Comparison of ENCODE assay signal across 33 cellular contexts in the genomic region with DNA sequence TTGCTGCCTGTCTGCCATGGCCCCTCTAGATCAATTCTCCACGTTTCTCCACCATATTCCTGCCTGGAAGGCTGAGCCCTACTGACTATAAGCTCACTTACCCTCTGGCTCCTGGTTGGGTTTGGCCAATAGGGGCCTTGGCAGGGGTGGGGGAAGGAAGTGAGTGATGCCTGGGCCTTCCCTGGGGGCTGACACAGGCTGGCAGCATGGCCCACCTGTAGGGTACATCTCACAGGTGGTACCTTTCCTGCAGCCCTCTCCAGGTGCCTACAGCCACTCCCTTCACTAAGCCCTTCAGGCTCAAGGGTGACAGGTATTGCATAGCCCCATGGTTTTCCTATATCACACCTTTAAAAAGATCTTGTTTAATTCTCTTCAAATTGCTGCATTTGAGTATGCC. TPM values are rescaled to one million over a fixed set of nuclear protein-coding genes. Genes with fewer than 3 reads are reported as not detected.
"Had no signal": no experiment of that assay in that cellular context is flagged by ENCODE, and none has a peak within 500 bp of the region (broad histone marks: within the 10 kb centered on the region; RNA-seq: fewer than 3 reads in every experiment).

No MANE protein-coding gene starts in this region.

- H3K27me3 Mint-ChIP-seq: activated B cell treated with CpG ODN at 0.5 μM for 24 hours; activated CD8-positive, alpha-beta T cell treated with anti-CD3 and anti-CD28 coated beads for 36 hours; activated naive CD8-positive, alpha-beta T cell treated with anti-CD3 and anti-CD28 coated beads, Interleukin-2, amount 10 ng/mL, durations not matched to agents 7 days and 5 days had no signal

- ATAC-seq: activated CD4-positive, CD25-positive, alpha-beta regulatory T cell treated with anti-CD3 and anti-CD28 coated beads, Interleukin-2, amount 50 U/mL, for 24 hours; activated CD8-positive, alpha-beta T cell treated with anti-CD3 and anti-CD28 coated beads for 36 hours; activated naive CD4-positive, alpha-beta T cell treated with anti-CD3 and anti-CD28 coated beads, Interleukin-2, amount 50 U/mL, for 72 hours; activated T-cell treated with anti-CD3 and anti-CD28 coated beads, Interleukin-2, amount 50 U/mL, for 4 hours; foreskin keratinocyte; gastrocnemius medialis; heart left ventricle had no signal

- H3K9me3 ChIP-seq: ascending aorta, breast epithelium, esophagus muscularis mucosa, gastrocnemius medialis, heart left ventricle had no signal

- H3K4me3 ChIP-seq: ascending aorta, breast epithelium, cardiac muscle cell, coronary artery, dorsolateral prefrontal cortex, esophagus muscularis mucosa, gastrocnemius medialis, heart left ventricle had no signal

- H3K9me3 Mint-ChIP-seq: activated B cell treated with CpG ODN at 0.5 μM for 24 hours; activated CD8-positive, alpha-beta T cell treated with anti-CD3 and anti-CD28 coated beads for 36 hours; activated naive CD4-positive, alpha-beta T cell treated with anti-CD3 and anti-CD28 coated beads, Interleukin-2, amount 10 ng/mL, durations not matched to agents 7 days and 5 days; activated naive CD4-positive, alpha-beta T cell treated with anti-CD3 and anti-CD28 coated beads, Interleukin-2, amount 50 U/mL, for 72 hours; activated naive CD8-positive, alpha-beta T cell treated with anti-CD3 and anti-CD28 coated beads, Interleukin-2, amount 10 ng/mL, durations not matched to agents 7 days and 5 days; activated T-cell treated with anti-CD3 and anti-CD28 coated beads, Interleukin-2, amount 50 U/mL, for 4 hours; dendritic cell treated with granulocyte-macrophage colony-stimulating factor and Interleukin-4, amounts not matched to agents 40 ng/mL and 50 ng/mL, for 4 days; endodermal cell; T-helper 1 cell treated with Interleukin-12 subunit alpha and Interleukin-12 subunit beta and Interleukin-4 antibody, amounts not matched to agents 30 μg/mL and 1 μg/mL, for 36 hours; T-helper 2 cell treated with Interferon-gamma antibody and Interleukin-4, amounts not matched to agents 5 μg/mL and 100 μg/mL, for 36 hours had no signal

- H3K36me3 ChIP-seq: breast epithelium had no signal

- H3K4me1 ChIP-seq: breast epithelium had no signal

- H3K27me3 ChIP-seq: ascending aorta, breast epithelium, cardiac muscle cell, dorsolateral prefrontal cortex, esophagus muscularis mucosa, foreskin keratinocyte, gastrocnemius medialis, heart left ventricle had no signal

- DNase-seq: activated B cell treated with CpG ODN at 0.5 μM for 24 hours; activated CD4-positive, alpha-beta T cell treated with anti-CD3 and anti-CD28 coated beads for 48 hours; activated CD4-positive, alpha-beta T cell treated with anti-CD3 and anti-CD28 coated beads, Interleukin-2, amount 50 U/mL, for 1 hour; activated CD4-positive, alpha-beta T cell treated with anti-CD3 and anti-CD28 coated beads, Interleukin-2, amount 50 U/mL, for 48 hours; activated CD8-positive, alpha-beta memory T cell treated with anti-CD3 and anti-CD28 coated beads for 24 hours; activated CD8-positive, alpha-beta T cell treated with anti-CD3 and anti-CD28 coated beads for 36 hours; activated gamma-delta T cell; activated naive CD4-positive, alpha-beta T cell; activated naive CD4-positive, alpha-beta T cell treated with anti-CD3 and anti-CD28 coated beads, Interleukin-2, amount 10 ng/mL, durations not matched to agents 7 days and 5 days; activated naive CD8-positive, alpha-beta T cell treated with anti-CD3 and anti-CD28 coated beads, Interleukin-2, amount 10 ng/mL, durations not matched to agents 7 days and 5 days; activated T-cell treated with anti-CD3 and anti-CD28 coated beads, Interleukin-2, amount 50 U/mL, for 4 hours; central memory CD4-positive, alpha-beta T cell; cerebellar nuclear complex; dorsolateral prefrontal cortex; effector memory CD4-positive, alpha-beta T cell; endodermal cell; foreskin keratinocyte; gastrocnemius medialis; glutamatergic neuron; heart left ventricle; T1000; WERI-Rb-1 had no signal

- H3K4me3 Mint-ChIP-seq: activated B cell treated with CpG ODN at 0.5 μM for 24 hours; activated CD8-positive, alpha-beta T cell treated with anti-CD3 and anti-CD28 coated beads for 36 hours; activated naive CD4-positive, alpha-beta T cell treated with anti-CD3 and anti-CD28 coated beads, Interleukin-2, amount 10 ng/mL, durations not matched to agents 7 days and 5 days; activated naive CD8-positive, alpha-beta T cell treated with anti-CD3 and anti-CD28 coated beads, Interleukin-2, amount 10 ng/mL, durations not matched to agents 7 days and 5 days; activated T-cell treated with anti-CD3 and anti-CD28 coated beads, Interleukin-2, amount 50 U/mL, for 4 hours; dendritic cell treated with granulocyte-macrophage colony-stimulating factor and Interleukin-4, amounts not matched to agents 40 ng/mL and 50 ng/mL, for 4 days; endodermal cell; T-helper 1 cell treated with Interleukin-12 subunit alpha and Interleukin-12 subunit beta and Interleukin-4 antibody, amounts not matched to agents 30 μg/mL and 1 μg/mL, for 36 hours; T-helper 2 cell treated with Interferon-gamma antibody and Interleukin-4, amounts not matched to agents 5 μg/mL and 100 μg/mL, for 36 hours had no signal

- H3K27ac Mint-ChIP-seq: activated B cell treated with CpG ODN at 0.5 μM for 24 hours; activated CD8-positive, alpha-beta T cell treated with anti-CD3 and anti-CD28 coated beads for 36 hours; activated naive CD4-positive, alpha-beta T cell treated with anti-CD3 and anti-CD28 coated beads, Interleukin-2, amount 10 ng/mL, durations not matched to agents 7 days and 5 days; activated naive CD8-positive, alpha-beta T cell treated with anti-CD3 and anti-CD28 coated beads, Interleukin-2, amount 10 ng/mL, durations not matched to agents 7 days and 5 days; brain; dendritic cell treated with granulocyte-macrophage colony-stimulating factor and Interleukin-4, amounts not matched to agents 40 ng/mL and 50 ng/mL, for 4 days; endodermal cell; T-helper 1 cell treated with Interleukin-12 subunit alpha and Interleukin-12 subunit beta and Interleukin-4 antibody, amounts not matched to agents 30 μg/mL and 1 μg/mL, for 36 hours; T-helper 2 cell treated with Interferon-gamma antibody and Interleukin-4, amounts not matched to agents 5 μg/mL and 100 μg/mL, for 36 hours had no signal

RNA-seq across cellular contexts. Expression of a gene that starts 51.2 kb away (rescaled TPM):
- total RNA-seq: activated B cell treated with CpG ODN at 0.5 μM for 24 hours; activated naive CD8-positive, alpha-beta T cell treated with anti-CD3 and anti-CD28 coated beads, Interleukin-2, amount 10 ng/mL, durations not matched to agents 7 days and 5 days had no signal
